In the genomic region with DNA sequence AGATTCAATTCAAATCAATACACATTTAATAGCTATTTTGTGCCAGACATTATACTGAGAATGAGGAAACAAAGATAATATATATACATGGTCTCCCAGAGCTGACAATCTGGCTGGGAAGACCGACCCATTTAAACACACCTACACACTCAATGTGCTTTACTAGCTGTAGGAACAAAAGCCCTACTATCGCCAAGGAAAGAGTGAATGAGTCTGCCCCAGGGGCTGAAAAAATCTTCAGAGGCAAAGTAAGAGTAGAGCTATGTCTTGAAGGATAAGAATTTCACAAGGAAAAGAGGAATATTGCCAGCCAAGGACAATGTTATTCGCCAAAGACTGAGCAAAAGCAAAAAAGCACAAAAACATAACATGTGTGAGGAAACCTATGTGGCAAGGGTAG, we compare ENCODE assay signal across 20 cellular contexts. TPM values are rescaled to one million over a fixed set of nuclear protein-coding genes. Genes with fewer than 3 reads are reported as not detected.
DNase-seq lines count a peak whose midpoint lies in the region; ATAC-seq, FAIRE-seq and TF ChIP-seq lines count a peak whose summit lies in the region.
"Had no signal": no experiment of that assay in that cellular context is flagged by ENCODE, and none has a peak within 500 bp of the region (broad histone marks: within the 10 kb centered on the region; RNA-seq: fewer than 3 reads in every experiment).

No MANE protein-coding gene starts in this region.

- H3K4me1 ChIP-seq in astrocyte (ENCODE audit: insufficient read depth, low read length) = peaks cover 81% of the 10 kb centered on the region
- H3K4me1 ChIP-seq in lower lobe of right lung = peaks cover 78% of the 10 kb centered on the region
- H3K4me1 ChIP-seq in smooth muscle cell (ENCODE audit: low read depth) = peaks cover 12% of the 10 kb centered on the region
- H3K4me1 ChIP-seq in transverse colon = peaks cover 16 to 67% (median 25%) of the 10 kb centered on the region in 4 donors

- TF ChIP-seq CTCF in astrocyte (IDR thresholded peaks at IDR 0.05; ENCODE audit: insufficient read depth, low read depth, low read length) = no peak
- no peak for TF ChIP-seq CTCF in lower lobe of right lung (IDR thresholded peaks at IDR 0.05)
- TF ChIP-seq CTCF in smooth muscle cell (IDR thresholded peaks at IDR 0.05; ENCODE audit: borderline replicate concordance, insufficient read depth, poor library complexity, severe bottlenecking) = no peak
- no peak for TF ChIP-seq CTCF in transverse colon (IDR thresholded peaks at IDR 0.05)

- H4K20me1 ChIP-seq in astrocyte (ENCODE audit: insufficient read depth, low read length) = no peaks in the 10 kb centered on the region
- H4K20me1 ChIP-seq in smooth muscle cell (ENCODE audit: low read depth) = peaks cover 20% of the 10 kb centered on the region

- peak; percentile 62 for FAIRE-seq in astrocyte (lab: Jason Lieb, UNC)
- FAIRE-seq: A204.1 had no signal

- H3K4me3 ChIP-seq in astrocyte (ENCODE audit: insufficient read depth, low read depth, low read length) = no peak overlapping the region
- H3K4me3 ChIP-seq in lower lobe of right lung = no peak overlapping the region
- no peak overlapping the region for H3K4me3 ChIP-seq in smooth muscle cell
- H3K4me3 ChIP-seq in transverse colon = no peak overlapping the region
- H3K4me3 ChIP-seq: BLaER1 had no signal

- in situ Hi-C loops in transverse colon (cut with MboI; ENCODE audit: low pct_ligation_motif_present in 1 of 4, low pct_unique_long_range_greater_than_20kb in 1 of 4, low sequenced_read_pairs in 3 of 4) = no loop called here

- H3F3A ChIP-seq in smooth muscle cell (ENCODE audit: low read depth) = peaks cover 6% of the 10 kb centered on the region

- H3K9ac ChIP-seq in astrocyte (ENCODE audit: low read length) (peak overlapping the region; percentile 27), smooth muscle cell (ENCODE audit: low read depth) (no peak overlapping the region)
- H3K9ac ChIP-seq: BLaER1 had no signal

- H3K27me3 ChIP-seq in astrocyte (ENCODE audit: insufficient read depth, low read length) (no peaks in the 10 kb centered on the region), lower lobe of right lung (ENCODE audit: low read depth) (no peaks in the 10 kb centered on the region), smooth muscle cell (ENCODE audit: low read depth) (no peaks in the 10 kb centered on the region), transverse colon (no peaks in the 10 kb centered on the region)
- H3K27me3 ChIP-seq: BLaER1 had no signal

- H3K9me3 ChIP-seq in astrocyte (ENCODE audit: insufficient read depth, low read depth, low read length) (no peaks in the 10 kb centered on the region), lower lobe of right lung (no peaks in the 10 kb centered on the region), smooth muscle cell (replicated peaks; ENCODE audit: low read depth) (no peaks in the 10 kb centered on the region), transverse colon (no peaks in the 10 kb centered on the region)
- H3K9me3 ChIP-seq: BLaER1 had no signal

- H3K27me3 Mint-ChIP-seq in activated naive CD4-positive, alpha-beta T cell treated with anti-CD3 and anti-CD28 coated beads, Interleukin-2, amount 50 U/mL, for 24 hours = no peaks in the 10 kb centered on the region
- no peaks in the 10 kb centered on the region for H3K27me3 Mint-ChIP-seq in astrocyte (ENCODE audit: low read depth, unreplicated experiment)

- H3K27ac Mint-ChIP-seq in activated naive CD4-positive, alpha-beta T cell treated with anti-CD3 and anti-CD28 coated beads, Interleukin-2, amount 50 U/mL, for 24 hours = peak overlapping the region; percentile 14
- peak overlapping the region; percentile 99 for H3K27ac Mint-ChIP-seq in astrocyte (ENCODE audit: unreplicated experiment)
- H3K27ac Mint-ChIP-seq: activated naive CD4-positive, alpha-beta T cell treated with anti-CD3 and anti-CD28 coated beads for 36 hours had no signal

- no peaks in the 10 kb centered on the region for H3K9me3 Mint-ChIP-seq in activated naive CD4-positive, alpha-beta T cell treated with anti-CD3 and anti-CD28 coated beads, Interleukin-2, amount 50 U/mL, for 24 hours
- no peaks in the 10 kb centered on the region for H3K9me3 Mint-ChIP-seq in astrocyte (ENCODE audit: unreplicated experiment)
- H3K9me3 Mint-ChIP-seq: activated naive CD4-positive, alpha-beta T cell treated with anti-CD3 and anti-CD28 coated beads for 36 hours had no signal

- H3K79me2 ChIP-seq in astrocyte (ENCODE audit: insufficient read depth, low read length) (peaks cover 85% of the 10 kb centered on the region), smooth muscle cell (ENCODE audit: low read depth) (peaks cover 84% of the 10 kb centered on the region)

- H3K4me2 ChIP-seq in astrocyte (ENCODE audit: low read length) = no peak overlapping the region
- peak overlapping the region; percentile 38 for H3K4me2 ChIP-seq in smooth muscle cell
- H3K4me2 ChIP-seq: BLaER1 had no signal

- TF ChIP-seq EP300 in transverse colon (IDR thresholded peaks at IDR 0.05; ENCODE audit: low read depth) = no peak

- H3K36me3 ChIP-seq in astrocyte (ENCODE audit: insufficient read depth, low read length) (no peaks in the 10 kb centered on the region), lower lobe of right lung (peaks cover 16% of the 10 kb centered on the region), smooth muscle cell (ENCODE audit: low read depth) (no peaks in the 10 kb centered on the region), transverse colon (no peaks in the 10 kb centered on the region)

- peaks cover 81% of the 10 kb centered on the region for H3K4me1 Mint-ChIP-seq in activated naive CD4-positive, alpha-beta T cell treated with anti-CD3 and anti-CD28 coated beads, Interleukin-2, amount 50 U/mL, for 24 hours
- peaks cover 80% of the 10 kb centered on the region for H3K4me1 Mint-ChIP-seq in astrocyte (ENCODE audit: low read depth, unreplicated experiment)

- H2AFZ ChIP-seq in astrocyte (ENCODE audit: low read depth, low read length) = no peak overlapping the region
- no peak overlapping the region for H2AFZ ChIP-seq in smooth muscle cell (ENCODE audit: low read depth)

- no peak for ATAC-seq in lower lobe of right lung
- ATAC-seq: left lobe of liver; stimulated activated naive CD8-positive, alpha-beta T cell treated with anti-CD3 and anti-CD28 coated beads, Interleukin-15, Interleukin-2, amounts not matched to agents 100 U/mL and 50 U/mL, for 24 hours had no signal

- TF ChIP-seq POLR2A in transverse colon (IDR thresholded peaks at IDR 0.05) = no peak

- peak overlapping the region; percentile 98 for H3K27ac ChIP-seq in astrocyte (ENCODE audit: low read depth, low read length)
- peak overlapping the region; percentile 3 for H3K27ac ChIP-seq in lower lobe of right lung
- peak overlapping the region; percentile 81 for H3K27ac ChIP-seq in smooth muscle cell (ENCODE audit: low read depth)
- peak overlapping the region in 2 of 4 donors; percentile 31 to 49 for H3K27ac ChIP-seq in transverse colon
- H3K27ac ChIP-seq: BLaER1 had no signal

- DNase-seq in activated naive CD4-positive, alpha-beta T cell treated with anti-CD3 and anti-CD28 coated beads, Interleukin-2, amount 50 U/mL, for 16 hours = no peak
- no peak for DNase-seq in astrocyte (ENCODE audit: low read depth)
- DNase-seq in lower lobe of right lung = no peak
- no peak for DNase-seq in smooth muscle cell (lab: John Stamatoyannopoulos, UW; ENCODE audit: unreplicated experiment)
- no peak for DNase-seq in transverse colon
- DNase-seq in hepatic stellate cell (ENCODE audit: low spot score) = no peak
- DNase-seq in DMS53 treated with DMSO at 0.1 percent for 48 hours (lab: John Stamatoyannopoulos, UW; ENCODE audit: unreplicated experiment) = no peak
- DNase-seq: activated naive CD4-positive, alpha-beta T cell treated with anti-CD3 and anti-CD28 coated beads for 36 hours; Calu3; foreskin melanocyte; KG1; NCI-H2029 treated with DMSO at 0.1 percent for 48 hours; NCI-H446 treated with DMSO at 0.1 percent for 48 hours; NK-92 treated with Interleukin-12 subunit alpha and Interleukin-12 subunit beta, amount 100 ng/mL, for 24 hours; stimulated activated naive CD8-positive, alpha-beta T cell treated with anti-CD3 and anti-CD28 coated beads, Interleukin-15, Interleukin-2, amounts not matched to agents 100 U/mL and 50 U/mL, for 24 hours; T-helper 1 cell had no signal

- H3K4me3 Mint-ChIP-seq in activated naive CD4-positive, alpha-beta T cell treated with anti-CD3 and anti-CD28 coated beads, Interleukin-2, amount 50 U/mL, for 24 hours = no peak overlapping the region
- peak overlapping the region; percentile 67 for H3K4me3 Mint-ChIP-seq in astrocyte (ENCODE audit: unreplicated experiment)
- H3K4me3 Mint-ChIP-seq: activated naive CD4-positive, alpha-beta T cell treated with anti-CD3 and anti-CD28 coated beads for 36 hours had no signal

- intact Hi-C loops in lower lobe of right lung (cut with DNase I) (no loop called here), transverse colon (cut with DNase I; ENCODE audit: low total_unique reads) (no loop called here)

- 45% methylated on average over 3 of the region's 3 CpGs for WGBS in smooth muscle cell (ENCODE audit: low lambda C conversion rate)
- 69 to 85% methylated on average over 3 of the region's 3 CpGs for whole genome bisulfite sequencing in transverse colon (ENCODE audit: low coverage in 1 of 2), 2 donors

- peaks cover 15% of the 10 kb centered on the region for H3K36me3 Mint-ChIP-seq in activated naive CD4-positive, alpha-beta T cell treated with anti-CD3 and anti-CD28 coated beads, Interleukin-2, amount 50 U/mL, for 24 hours
- peaks cover 10% of the 10 kb centered on the region for H3K36me3 Mint-ChIP-seq in astrocyte (ENCODE audit: low read depth, unreplicated experiment)

RNA-seq across cellular contexts. Expression of a gene that starts 6.6 kb away (rescaled TPM):
- total RNA-seq in astrocyte = 199 and 202 TPM in 2 replicates
- 47.1 TPM for total RNA-seq in lower lobe of right lung
- 140 and 154 TPM in 2 replicates for total RNA-seq in smooth muscle cell
- 145 and 159 TPM in 2 replicates for polyA plus RNA-seq in smooth muscle cell
- 100 to 1,000 TPM in 2 of 4 donors, 10 to 100 TPM in 2; 72.9 to 230 (median 98.4) TPM for total RNA-seq in transverse colon

RNA-seq across cellular contexts. Expression of a gene that starts 50.1 kb away (rescaled TPM):
- total RNA-seq in astrocyte (257 and 272 TPM in 2 replicates), lower lobe of right lung (43.2 TPM), smooth muscle cell (36.7 and 46.0 TPM in 2 replicates), transverse colon (10 to 100 TPM; 10.5 to 40.0 (median 35.6) TPM)
- 33.8 and 37.1 TPM in 2 replicates for polyA plus RNA-seq in smooth muscle cell
